Comparison of ENCODE assay signal across 20 cellular contexts in genomic region chr1:183450086-183450485, GRCh38. TPM values are rescaled to one million over a fixed set of nuclear protein-coding genes. Genes with fewer than 3 reads are reported as not detected.
"Had no signal": no experiment of that assay in that cellular context is flagged by ENCODE, and none has a peak within 500 bp of the region (broad histone marks: within the 10 kb centered on the region; RNA-seq: fewer than 3 reads in every experiment).

No MANE protein-coding gene starts in this region.

- H3K9ac ChIP-seq: neural progenitor cell had no signal

- H3K27me3 ChIP-seq: body of pancreas, dorsolateral prefrontal cortex, gastroesophageal sphincter, neural progenitor cell, right atrium auricular region, tibial nerve, uterus had no signal

- DNase-seq: activated CD4-positive, alpha-beta memory T cell treated with anti-CD3 and anti-CD28 coated beads, Interleukin-2, amount 10 ng/mL, durations not matched to agents 7 days and 5 days; activated CD4-positive, alpha-beta T cell treated with anti-CD3 and anti-CD28 coated beads for 48 hours; activated CD4-positive, CD25-positive, alpha-beta regulatory T cell; activated CD8-positive, alpha-beta memory T cell treated with anti-CD3 and anti-CD28 coated beads, Interleukin-2, amount 10 ng/mL, durations not matched to agents 7 days and 5 days; activated naive CD4-positive, alpha-beta T cell; activated naive CD8-positive, alpha-beta T cell treated with anti-CD3 and anti-CD28 coated beads for 36 hours; amygdala; body of pancreas; dorsolateral prefrontal cortex; heart right ventricle; kidney glomerular epithelial cell; mesenchymal stem cell; mucosa of descending colon; naive thymus-derived CD4-positive, alpha-beta T cell; uterus had no signal

- H3K4me3 ChIP-seq: body of pancreas, dorsolateral prefrontal cortex, gastroesophageal sphincter, heart right ventricle, mucosa of descending colon, neural progenitor cell, right atrium auricular region, tibial nerve, uterus had no signal

- H3K27ac ChIP-seq: body of pancreas, dorsolateral prefrontal cortex, gastroesophageal sphincter, heart right ventricle, neural progenitor cell, right atrium auricular region, tibial nerve, uterus had no signal

- H3K4me1 ChIP-seq: body of pancreas, gastroesophageal sphincter, heart right ventricle, neural progenitor cell, right atrium auricular region, tibial nerve, uterus had no signal

- ATAC-seq: activated CD8-positive, alpha-beta memory T cell treated with anti-CD3 and anti-CD28 coated beads, Interleukin-2, amount 10 ng/mL, durations not matched to agents 7 days and 5 days; activated T-helper 17 cell treated with anti-CD3 and anti-CD28 coated beads, Interleukin-2, amount 50 U/mL, for 72 hours; body of pancreas; gastroesophageal sphincter; heart right ventricle; mucosa of descending colon; naive thymus-derived CD4-positive, alpha-beta T cell had no signal

- H3K9me3 ChIP-seq: body of pancreas, gastroesophageal sphincter, heart right ventricle, mucosa of descending colon, right atrium auricular region, tibial nerve, uterus had no signal

- H3K36me3 ChIP-seq: gastroesophageal sphincter, heart right ventricle, neural progenitor cell, right atrium auricular region, tibial nerve, uterus had no signal

RNA-seq across cellular contexts. Expression of gene NMNAT2, which starts 31.9 kb away (rescaled TPM):
- total RNA-seq: activated CD8-positive, alpha-beta memory T cell treated with anti-CD3 and anti-CD28 coated beads, Interleukin-2, amount 10 ng/mL, durations not matched to agents 7 days and 5 days; activated naive CD8-positive, alpha-beta T cell treated with anti-CD3 and anti-CD28 coated beads for 36 hours; activated T-helper 17 cell treated with anti-CD3 and anti-CD28 coated beads, Interleukin-2, amount 50 U/mL, for 72 hours had no signal
- polyA plus RNA-seq: naive thymus-derived CD4-positive, alpha-beta T cell had no signal
